8 cellular contexts compared by ENCODE assay signal in genomic region chr2:95682889-95683517, GRCh38.
DNase-seq lines count a peak whose midpoint lies in the region; ATAC-seq, FAIRE-seq and TF ChIP-seq lines count a peak whose summit lies in the region.
"Not testable (repeated sequence)": the region's sequence is repeated elsewhere in the genome, so short reads cannot be mapped to it uniquely, and the experiment has no call there.

No MANE protein-coding gene starts in this region.

- H3K27ac Mint-ChIP-seq in activated CD4-positive, alpha-beta T cell treated with anti-CD3 and anti-CD28 coated beads, Interleukin-2, amount 10 ng/mL, durations not matched to agents 24 days and 14 days = not testable (repeated sequence)

- peaks cover 25% of the 10 kb centered on the region for H3K27me3 Mint-ChIP-seq in activated CD4-positive, alpha-beta T cell treated with anti-CD3 and anti-CD28 coated beads, Interleukin-2, amount 10 ng/mL, durations not matched to agents 24 days and 14 days

- not testable (repeated sequence) for BruUV-seq in mammary epithelial cell (replicated peaks; lab: Mats Ljungman, UMichigan)

- peaks cover 16 to 26% (median 19%) of the 10 kb centered on the region in 10 experiments; a peak in 19 of 20 replicates for H3K4me1 ChIP-seq in BLaER1 treated with 17β-estradiol and CSF1 and Interleukin-3, amounts not matched to agents 10 nM and 100 nM
- H3K4me1 ChIP-seq in mammary epithelial cell (ENCODE audit: insufficient read depth, low read length); left lung; pancreas; testis: not testable (repeated sequence)

- in situ Hi-C loops in mammary epithelial cell (cut with MboI; ENCODE audit: low sequenced_read_pairs in 2 of 2) = not testable (repeated sequence)

- WGBS in mammary epithelial cell (ENCODE audit: low coverage, missing lambda C conversion rate) = 9% methylated on average over 13 of the region's 19 CpGs
- 18 to 21% methylated on average over 18 to 19 of the region's 19 CpGs for WGBS in pancreas, 2 donors
- 1 to 3% methylated on average over 19 of the region's 19 CpGs for WGBS in testis, 2 donors

- TF ChIP-seq CTCF in mammary epithelial cell (conservative IDR thresholded peaks at IDR 0.05 in 1 of 2, IDR thresholded peaks at IDR 0.05 in 1 of 2; ENCODE audit: extremely low read depth in 1 of 2, insufficient read depth in 1 of 2, low read depth in 1 of 2, low read length in 2 of 2); fibroblast of the aortic adventitia (IDR thresholded peaks at IDR 0.05; ENCODE audit: insufficient read depth, low read length); left lung (IDR thresholded peaks at IDR 0.05); pancreas (IDR thresholded peaks at IDR 0.05); testis (IDR thresholded peaks at IDR 0.05): not testable (repeated sequence)

- H2AFZ ChIP-seq in mammary epithelial cell (ENCODE audit: low read depth, low read length) = peak overlapping the region; percentile 84

- H3K9me3 Mint-ChIP-seq in activated CD4-positive, alpha-beta T cell treated with anti-CD3 and anti-CD28 coated beads, Interleukin-2, amount 10 ng/mL, durations not matched to agents 24 days and 14 days = not testable (repeated sequence)

- dilution Hi-C loops in mammary epithelial cell (cut with HindIII; ENCODE audit: low sequenced_read_pairs) = not testable (repeated sequence)

- H3K9ac ChIP-seq in BLaER1 treated with 17β-estradiol and CSF1 and Interleukin-3, amounts not matched to agents 10 nM and 100 nM = peak overlapping the region; percentile 57 to 84 (median 80); a peak in 21 of 22 replicates
- H3K9ac ChIP-seq in mammary epithelial cell (ENCODE audit: insufficient read depth, low read length) = not testable (repeated sequence)

- peak overlapping the region; percentile 78 to 96 (median 88) for H3K4me2 ChIP-seq in BLaER1 treated with 17β-estradiol and CSF1 and Interleukin-3, amounts not matched to agents 10 nM and 100 nM
- H3K4me2 ChIP-seq in mammary epithelial cell (ENCODE audit: insufficient read depth, low read depth, low read length) = peak overlapping the region; percentile 72

- CTCF ChIA-PET in mammary epithelial cell (lab: Charles Lee; ENCODE audit: low non-redundant PET) = not testable (repeated sequence)

- H3K4me1 Mint-ChIP-seq in activated CD4-positive, alpha-beta T cell treated with anti-CD3 and anti-CD28 coated beads, Interleukin-2, amount 10 ng/mL, durations not matched to agents 24 days and 14 days = not testable (repeated sequence)

- not testable (repeated sequence) for FAIRE-seq in pancreas (lab: Jason Lieb, UNC)

- not testable (repeated sequence) for H3K79me2 ChIP-seq in mammary epithelial cell (ENCODE audit: insufficient read depth, low read length)

- H3K4me3 ChIP-seq in BLaER1 treated with 17β-estradiol and CSF1 and Interleukin-3, amounts not matched to agents 10 nM and 100 nM = peak overlapping the region; percentile 44 to 74 (median 63)
- H3K4me3 ChIP-seq in MG63 (peak overlapping the region; percentile 52), mammary epithelial cell (replicated peaks in 1 of 3; ENCODE audit: insufficient read depth in 1 of 3, low read depth in 2 of 3, low read length in 3 of 3) (peak overlapping the region; percentile 27 to 49 (median 38)), fibroblast of the aortic adventitia (ENCODE audit: low read depth, low read length) (peak overlapping the region; percentile 48), left lung (peak overlapping the region; percentile 29 to 32), pancreas (peak overlapping the region in 2 of 4 donors; percentile 21 to 35), testis (peak overlapping the region; percentile 44 to 66)

- not testable (repeated sequence) for H4K20me1 ChIP-seq in BLaER1 treated with 17β-estradiol and CSF1 and Interleukin-3, amounts not matched to agents 10 nM and 100 nM; mammary epithelial cell (ENCODE audit: insufficient read depth, low read length)

- peak overlapping the region in 10 of 11 experiments; percentile 52 to 89 (median 82); a peak in 20 of 22 replicates for H3K27ac ChIP-seq in BLaER1 treated with 17β-estradiol and CSF1 and Interleukin-3, amounts not matched to agents 10 nM and 100 nM
- H3K27ac ChIP-seq in mammary epithelial cell (ENCODE audit: insufficient read depth, low read depth, low read length) = not testable (repeated sequence)
- H3K27ac ChIP-seq in left lung = peak overlapping the region; percentile 48 to 62
- peak overlapping the region in 1 of 4 donors; percentile 36 for H3K27ac ChIP-seq in pancreas
- H3K27ac ChIP-seq in testis = peak overlapping the region; percentile 82 to 88

- H3K27me3 ChIP-seq in BLaER1 treated with 17β-estradiol and CSF1 and Interleukin-3, amounts not matched to agents 10 nM and 100 nM; MG63; mammary epithelial cell (ENCODE audit: insufficient read depth, low read length); left lung; pancreas; testis: not testable (repeated sequence)

- not testable (repeated sequence) for TF ChIP-seq POLR2A in testis (IDR thresholded peaks at IDR 0.05)

- not testable (repeated sequence) for H3K36me3 ChIP-seq in BLaER1 treated with 17β-estradiol and CSF1 and Interleukin-3, amounts not matched to agents 10 nM and 100 nM; MG63; mammary epithelial cell (ENCODE audit: insufficient read depth, low read length); left lung; pancreas; testis (ENCODE audit: low read depth, missing control alignments)

- DNase-seq in MG63 = peak; percentile 22
- DNase-seq in activated CD4-positive, alpha-beta T cell treated with anti-CD3 and anti-CD28 coated beads, Interleukin-2, amount 10 ng/mL, durations not matched to agents 24 days and 14 days; mammary epithelial cell; fibroblast of the aortic adventitia (ENCODE audit: low read depth); left lung; pancreas; testis: not testable (repeated sequence)

- not testable (repeated sequence) for H3K36me3 Mint-ChIP-seq in activated CD4-positive, alpha-beta T cell treated with anti-CD3 and anti-CD28 coated beads, Interleukin-2, amount 10 ng/mL, durations not matched to agents 24 days and 14 days (ENCODE audit: low read depth)

- H3K4me3 Mint-ChIP-seq in activated CD4-positive, alpha-beta T cell treated with anti-CD3 and anti-CD28 coated beads, Interleukin-2, amount 10 ng/mL, durations not matched to agents 24 days and 14 days = peak overlapping the region; percentile 78

- intact Hi-C loops in activated CD4-positive, alpha-beta T cell treated with anti-CD3 and anti-CD28 coated beads, Interleukin-2, amount 10 ng/mL, durations not matched to agents 24 days and 14 days (cut with micrococcal nuclease); mammary epithelial cell (cut with micrococcal nuclease); left lung (cut with DNase I); pancreas (cut with DNase I); testis (cut with DNase I; ENCODE audit: low total_unique reads): not testable (repeated sequence)

- ATAC-seq in left lung (peak; percentile 19), pancreas (peak; percentile 10 to 23 (median 14))

- not testable (repeated sequence) for H3K9me3 ChIP-seq in BLaER1 treated with 17β-estradiol and CSF1 and Interleukin-3, amounts not matched to agents 10 nM and 100 nM (replicated peaks in 1 of 11); MG63; mammary epithelial cell (replicated peaks; ENCODE audit: insufficient read depth, low read length); left lung; pancreas; testis
